In the genomic region with DNA sequence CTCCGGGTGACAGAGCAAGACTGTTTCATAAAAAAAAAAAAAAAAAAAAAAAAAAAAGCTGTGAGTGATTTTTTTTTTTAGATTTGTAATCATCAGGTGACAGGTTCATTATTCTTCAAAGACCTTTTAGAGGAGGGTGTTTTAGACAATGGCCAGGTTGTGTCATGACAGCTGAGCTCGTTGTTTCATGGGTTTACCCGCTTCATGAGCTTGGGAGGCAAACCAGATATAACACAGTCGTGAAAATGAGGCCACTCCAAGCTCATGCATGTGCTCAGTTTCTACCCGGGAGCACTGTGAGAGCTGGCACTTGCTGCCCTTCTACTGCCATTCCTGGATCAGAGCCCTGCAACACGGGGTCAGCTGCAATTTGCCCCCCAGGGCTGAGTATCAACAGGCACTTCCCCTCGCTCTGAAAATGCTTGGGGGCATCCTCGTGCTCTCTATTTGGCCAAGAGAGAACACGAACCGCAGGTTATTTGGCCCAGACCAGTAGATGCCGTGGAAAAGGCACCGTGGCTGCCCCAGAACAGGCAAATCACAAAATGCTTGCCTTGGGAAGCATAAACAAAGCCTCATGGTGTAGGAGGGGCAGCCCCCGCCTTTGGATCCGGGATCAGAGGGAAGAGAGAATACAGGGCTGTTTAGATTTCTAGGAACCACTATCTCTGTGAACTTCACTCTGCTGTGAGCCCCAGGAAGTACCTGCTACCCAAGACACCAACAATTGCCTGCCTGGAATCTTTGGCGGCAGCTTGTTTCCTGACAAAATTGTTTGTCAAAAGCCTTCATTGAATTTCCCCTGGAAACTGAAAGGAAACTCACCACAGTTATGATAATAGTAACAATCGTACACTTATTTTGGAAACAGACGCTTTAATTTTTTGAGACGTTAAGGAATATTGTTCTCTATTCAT, we compare ENCODE assay signal across 1 cellular context.
TF ChIP-seq lines count a peak whose summit lies in the region.

No MANE protein-coding gene starts in this region.

TF ChIP-seq in H1, 55 proteins besides CTCF, POLR2A, EP300 and RAD21:
- TF ChIP-seq SIRT6 (IDR thresholded peaks at IDR 0.05; ENCODE audit: low read length) (no peak), CHD2 (IDR thresholded peaks at IDR 0.05; ENCODE audit: low read length) (no peak), NRF1 (IDR thresholded peaks at IDR 0.05; ENCODE audit: low read depth, low read length) (no peak), NANOG (IDR thresholded peaks at IDR 0.05; ENCODE audit: insufficient read depth, low read depth, low read length, poor library complexity, severe bottlenecking) (no peak), TBP (IDR thresholded peaks at IDR 0.05; ENCODE audit: low read depth, low read length) (no peak), TCF12 (IDR thresholded peaks at IDR 0.05; ENCODE audit: low read depth, low read length) (no peak), RFX5 (IDR thresholded peaks at IDR 0.05; ENCODE audit: borderline replicate concordance, low read depth, low read length) (no peak), SP2 (IDR thresholded peaks at IDR 0.05; ENCODE audit: low read length) (no peak), CBX8 (IDR thresholded peaks at IDR 0.05; ENCODE audit: borderline replicate concordance, low read depth, low read length) (no peak), FOSL1 (IDR thresholded peaks at IDR 0.05; ENCODE audit: insufficient read depth, low read depth, low read length) (no peak)
